Comparison of ENCODE assay signal across 9 cellular contexts in genomic region chr9:109817846-109818472, GRCh38. TPM values are rescaled to one million over a fixed set of nuclear protein-coding genes. Genes with fewer than 3 reads are reported as not detected.
A peak's percentile ranks its signal among the peaks of the same experiment; 100 is the strongest.
DNase-seq lines count a peak whose midpoint lies in the region; ATAC-seq and TF ChIP-seq lines count a peak whose summit lies in the region.
"Had no signal": no experiment of that assay in that cellular context is flagged by ENCODE, and none has a peak within 500 bp of the region (broad histone marks: within the 10 kb centered on the region; RNA-seq: fewer than 3 reads in every experiment).

No MANE protein-coding gene starts in this region.

- no peaks in the 10 kb centered on the region for H3K4me1 Mint-ChIP-seq in activated T-helper 17 cell treated with anti-CD3 and anti-CD28 coated beads, Interleukin-2, amount 50 U/mL, for 72 hours
- H3K4me1 Mint-ChIP-seq: T-cell had no signal

- no peaks in the 10 kb centered on the region for H3K9me3 Mint-ChIP-seq in activated T-helper 17 cell treated with anti-CD3 and anti-CD28 coated beads, Interleukin-2, amount 50 U/mL, for 72 hours
- H3K9me3 Mint-ChIP-seq: T-cell had no signal

- H3K27me3 ChIP-seq in BE2C (no peaks in the 10 kb centered on the region), prostate gland (replicated peaks; ENCODE audit: insufficient read depth) (no peaks in the 10 kb centered on the region)

- no peaks in the 10 kb centered on the region for H3K36me3 ChIP-seq in BE2C
- no peaks in the 10 kb centered on the region for H3K36me3 ChIP-seq in prostate gland

- 2% methylated on average over 9 of the region's 9 CpGs for WGBS in prostate gland

- intact Hi-C loops in head of caudate nucleus (cut with DNase I) = loop anchor here (10.0 kb wide), 2 partner anchors 173 to 243 kb away; no protein-coding TSS in a partner anchor
- intact Hi-C loops in prostate gland (cut with DNase I) = loop anchor here (2.0 kb wide), 1 partner anchor 243 kb away; no protein-coding TSS in a partner anchor

- no peak overlapping the region for H3K27ac ChIP-seq in prostate gland

- H3K4me3 ChIP-seq in BE2C (ENCODE audit: low read depth, low read length) = no peak overlapping the region
- H3K4me3 ChIP-seq in prostate gland = no peak overlapping the region

- no peak for TF ChIP-seq POLR2A in prostate gland (IDR thresholded peaks at IDR 0.05)

- no peaks in the 10 kb centered on the region for H3K9me3 ChIP-seq in BE2C
- H3K9me3 ChIP-seq in prostate gland = no peaks in the 10 kb centered on the region

- no peaks in the 10 kb centered on the region for H3K36me3 Mint-ChIP-seq in activated T-helper 17 cell treated with anti-CD3 and anti-CD28 coated beads, Interleukin-2, amount 50 U/mL, for 72 hours (ENCODE audit: low read depth)
- H3K36me3 Mint-ChIP-seq: T-cell had no signal

- ATAC-seq in GM18867 (IDR thresholded peaks at IDR 0.05; ENCODE audit: unreplicated experiment) = peak; percentile 66
- peak; percentile 57 for ATAC-seq in activated T-helper 17 cell treated with anti-CD3 and anti-CD28 coated beads, Interleukin-2, amount 50 U/mL, for 72 hours (replicated peaks)
- ATAC-seq: T-cell had no signal

- no peaks in the 10 kb centered on the region for H3K4me1 ChIP-seq in BE2C
- no peaks in the 10 kb centered on the region for H3K4me1 ChIP-seq in prostate gland (replicated peaks)

- H3K27ac Mint-ChIP-seq in activated T-helper 17 cell treated with anti-CD3 and anti-CD28 coated beads, Interleukin-2, amount 50 U/mL, for 72 hours = no peak overlapping the region
- H3K27ac Mint-ChIP-seq: T-cell had no signal

- H3K27me3 Mint-ChIP-seq in activated T-helper 17 cell treated with anti-CD3 and anti-CD28 coated beads, Interleukin-2, amount 50 U/mL, for 72 hours = peaks cover 16% of the 10 kb centered on the region

- H3K4me3 Mint-ChIP-seq in activated T-helper 17 cell treated with anti-CD3 and anti-CD28 coated beads, Interleukin-2, amount 50 U/mL, for 72 hours = no peak overlapping the region
- H3K4me3 Mint-ChIP-seq: T-cell had no signal

- peak; percentile 68 for TF ChIP-seq CTCF in BE2C (IDR thresholded peaks at IDR 0.05; ENCODE audit: low read depth, low read length)
- TF ChIP-seq CTCF in prostate gland (IDR thresholded peaks at IDR 0.05) = peak; percentile 82 to 94 (median 84)

- DNase-seq in BE2C = peak; percentile 66
- peak; percentile 80 for DNase-seq in HT-29 (ENCODE audit: low spot score)
- DNase-seq in NCI-H526 treated with DMSO at 0.1 percent for 48 hours (lab: John Stamatoyannopoulos, UW) = peak; percentile 71
- DNase-seq in head of caudate nucleus = peak in 41 of 42 donors; percentile 9 to 93 (median 67)
- peak; percentile 82 for DNase-seq in prostate gland (ENCODE audit: low spot score)
- no peak for DNase-seq in activated effector memory CD4-positive, alpha-beta T cell treated with anti-CD3 and anti-CD28 coated beads, Interleukin-2, amount 50 U/mL, for 16 hours

RNA-seq across cellular contexts. Expression of gene PALM2AKAP2, which starts 38.0 kb away (rescaled TPM):
- not detected for polyA plus RNA-seq in BE2C (2012; ENCODE audit: insufficient read depth, insufficient read length, low read depth)
- total RNA-seq in HT-29 (2014; rRNA removed; shearing (Covaris generic)) = not detected in 2 replicates
- 1 to 10 TPM; 1.5 to 3.5 TPM for total RNA-seq in activated T-helper 17 cell treated with anti-CD3 and anti-CD28 coated beads, Interleukin-2, amount 50 U/mL, for 72 hours
- under 1 TPM; 0.27 to 0.62 TPM for total RNA-seq in prostate gland
- total RNA-seq: T-cell had no signal
